In the genomic region with DNA sequence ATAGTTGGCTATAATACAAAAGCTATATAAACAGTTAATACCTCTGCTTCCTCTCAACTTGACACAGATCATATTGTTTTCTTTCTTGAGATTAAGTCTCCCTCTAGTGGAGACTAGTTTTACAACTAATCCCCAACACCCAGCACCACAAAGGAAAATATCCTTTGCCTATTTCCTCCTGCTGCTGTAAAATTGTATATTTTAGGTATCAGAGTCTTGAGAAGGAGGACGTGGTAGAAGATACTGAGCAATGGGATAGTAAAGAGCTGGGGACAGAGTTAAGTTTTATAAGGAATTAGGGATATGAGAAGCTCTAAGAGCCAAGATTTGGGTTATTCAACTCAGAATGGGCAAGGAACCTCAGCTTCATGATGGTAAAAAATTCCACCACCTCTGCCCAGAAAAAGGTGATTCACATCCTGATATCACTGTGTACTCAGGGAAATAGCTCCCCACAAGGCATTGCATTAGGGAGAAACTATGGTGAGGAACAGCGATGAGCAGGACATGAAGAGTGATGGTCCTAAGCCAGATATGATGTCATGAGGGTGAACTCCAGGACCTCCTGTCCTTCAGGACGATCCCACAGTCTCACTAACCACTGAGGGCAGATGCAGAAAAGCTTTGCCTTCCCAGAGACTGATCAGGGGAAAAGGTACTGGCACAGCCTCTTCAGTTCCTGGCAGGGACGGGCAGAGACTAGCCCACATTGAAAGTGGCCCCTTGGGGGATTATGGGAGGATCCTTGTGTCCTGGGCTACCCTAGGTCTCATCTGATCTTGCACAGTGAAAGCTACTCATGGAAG, we compare ENCODE assay signal across 8 cellular contexts. TPM values are rescaled to one million over a fixed set of nuclear protein-coding genes. Genes with fewer than 3 reads are reported as not detected.
DNase-seq lines count a peak whose midpoint lies in the region; ATAC-seq, FAIRE-seq and TF ChIP-seq lines count a peak whose summit lies in the region.

No MANE protein-coding gene starts in this region.

- peak; percentile 96 for FAIRE-seq in H54 (lab: Jason Lieb, UNC)

- H3K27ac Mint-ChIP-seq in CD4-positive, CD25-positive, alpha-beta regulatory T cell = peak overlapping the region in 1 of 3 donors; percentile 77

- no peak overlapping the region for H3K4me3 ChIP-seq in CD4-positive, CD25-positive, alpha-beta regulatory T cell (ENCODE audit: low read depth, low read length)
- H3K4me3 ChIP-seq in skeletal muscle cell (ENCODE audit: low read depth, low read length) = peak overlapping the region; percentile 6

- H3K27ac ChIP-seq in CD4-positive, CD25-positive, alpha-beta regulatory T cell (ENCODE audit: insufficient read depth, low read length, poor library complexity, severe bottlenecking) = no peak overlapping the region

- intact Hi-C loops in left ventricle myocardium superior (cut with micrococcal nuclease) = loop anchor here (10.0 kb wide), 1 partner anchor 158 kb away; a partner anchor contains a TSS

- ATAC-seq in CD4-positive, CD25-positive, alpha-beta regulatory T cell (ENCODE audit: low read depth in 2 of 2) = peak; percentile 77 to 78
- ATAC-seq in left ventricle myocardium superior (peak; percentile 87), HG02678 (IDR thresholded peaks at IDR 0.05; ENCODE audit: unreplicated experiment) (no peak)

- DNase-seq in CD4-positive, CD25-positive, alpha-beta regulatory T cell = peak in 2 of 3 donors; percentile 59 to 73
- DNase-seq in H54 (ENCODE audit: insufficient read length, low spot score) (peak; percentile 39), NCI-H2227 treated with DMSO at 0.1 percent for 48 hours (lab: John Stamatoyannopoulos, UW) (peak; percentile 31), amniotic epithelial cell (ENCODE audit: low read depth) (peak; percentile 89), left ventricle myocardium superior (no peak), skeletal muscle cell (ENCODE audit: low read depth) (peak; percentile 92)
- no peak for DNase-seq in activated CD8-positive, alpha-beta memory T cell treated with anti-CD3 and anti-CD28 coated beads, Interleukin-2, amount 50 U/mL, for 48 hours

- peaks cover 4 to 21% (median 12%) of the 10 kb centered on the region in 4 donors for H3K4me1 Mint-ChIP-seq in CD4-positive, CD25-positive, alpha-beta regulatory T cell

- no peak for TF ChIP-seq POLR2A in H54 (IDR thresholded peaks at IDR 0.05; ENCODE audit: low read depth, low read length)

- H3K4me3 Mint-ChIP-seq in CD4-positive, CD25-positive, alpha-beta regulatory T cell = peak overlapping the region in 1 of 4 donors; percentile 16

- no peaks in the 10 kb centered on the region for H3K9me3 Mint-ChIP-seq in CD4-positive, CD25-positive, alpha-beta regulatory T cell

- H3K36me3 Mint-ChIP-seq in CD4-positive, CD25-positive, alpha-beta regulatory T cell = no peaks in the 10 kb centered on the region

- H3K36me3 ChIP-seq in CD4-positive, CD25-positive, alpha-beta regulatory T cell (ENCODE audit: control insufficient read depth, insufficient read depth, low read length) = no peaks in the 10 kb centered on the region

- H3K27me3 Mint-ChIP-seq in CD4-positive, CD25-positive, alpha-beta regulatory T cell = no peaks in the 10 kb centered on the region

- H3K4me1 ChIP-seq in CD4-positive, CD25-positive, alpha-beta regulatory T cell (ENCODE audit: control insufficient read depth, insufficient read depth, low read length, poor library complexity, severe bottlenecking) = no peaks in the 10 kb centered on the region

- no peaks in the 10 kb centered on the region for H3K27me3 ChIP-seq in CD4-positive, CD25-positive, alpha-beta regulatory T cell (ENCODE audit: control insufficient read depth, insufficient read depth, low read length)

- no peaks in the 10 kb centered on the region for H3K9me3 ChIP-seq in CD4-positive, CD25-positive, alpha-beta regulatory T cell (ENCODE audit: control insufficient read depth in 2 of 2, low read length in 2 of 2)

RNA-seq across cellular contexts. Expression of a gene that starts 14.7 kb away (rescaled TPM):
- not detected for total RNA-seq in CD4-positive, CD25-positive, alpha-beta regulatory T cell
- not detected for polyA plus RNA-seq in CD4-positive, CD25-positive, alpha-beta regulatory T cell
- total RNA-seq in left ventricle myocardium superior = not detected

Comparison
In these comparisons a context has a peak if more than half of its experiments do, and no peak if none do; other contexts are left out.
1. DNase-seq: peak in CD4-positive, CD25-positive, alpha-beta regulatory T cell (2 of 3), H54 (single experiment), NCI-H2227 treated with DMSO at 0.1 percent for 48 hours (single experiment), amniotic epithelial cell (single experiment) and skeletal muscle cell (single experiment); none in left ventricle myocardium superior (single experiment) and activated CD8-positive, alpha-beta memory T cell treated with anti-CD3 and anti-CD28 coated beads, Interleukin-2, amount 50 U/mL, for 48 hours (single experiment).